Comparison of ENCODE assay signal across 11 cellular contexts in genomic region chr14:68380304-68380840, GRCh38.
DNase-seq lines count a peak whose midpoint lies in the region; ATAC-seq, FAIRE-seq and TF ChIP-seq lines count a peak whose summit lies in the region.
"Had no signal": no experiment of that assay in that cellular context is flagged by ENCODE, and none has a peak within 500 bp of the region (broad histone marks: within the 10 kb centered on the region; RNA-seq: fewer than 3 reads in every experiment).

No MANE protein-coding gene starts in this region.

- no peaks in the 10 kb centered on the region for H3K36me3 Mint-ChIP-seq in activated CD4-positive, alpha-beta T cell treated with anti-CD3 and anti-CD28 coated beads for 36 hours (ENCODE audit: low read depth)
- H3K36me3 Mint-ChIP-seq in astrocyte (ENCODE audit: low read depth, unreplicated experiment) = no peaks in the 10 kb centered on the region

- CTCF ChIA-PET in activated CD4-positive, alpha-beta T cell treated with anti-CD3 and anti-CD28 coated beads for 36 hours (lab: Charles Lee) = interaction anchor here (0.8 to 1.0 kb wide), 2 partner anchors 9 to 10 kb away, joined by 3 to 4 read pairs; no protein-coding TSS in a partner anchor

- H3K4me1 Mint-ChIP-seq in activated CD4-positive, alpha-beta T cell treated with anti-CD3 and anti-CD28 coated beads for 36 hours = peaks cover 54% of the 10 kb centered on the region
- peaks cover 24% of the 10 kb centered on the region for H3K4me1 Mint-ChIP-seq in astrocyte (ENCODE audit: low read depth, unreplicated experiment)

- H3K27me3 ChIP-seq in astrocyte (ENCODE audit: insufficient read depth, low read length) (no peaks in the 10 kb centered on the region), thoracic aorta (replicated peaks; ENCODE audit: insufficient read depth) (no peaks in the 10 kb centered on the region)

- no peaks in the 10 kb centered on the region for H3K27me3 Mint-ChIP-seq in activated CD4-positive, alpha-beta T cell treated with anti-CD3 and anti-CD28 coated beads for 36 hours
- no peaks in the 10 kb centered on the region for H3K27me3 Mint-ChIP-seq in astrocyte (ENCODE audit: low read depth, unreplicated experiment)
- H3K27me3 Mint-ChIP-seq: stimulated activated naive CD8-positive, alpha-beta T cell treated with anti-CD3 and anti-CD28 coated beads, Interleukin-15, Interleukin-2, amounts not matched to agents 100 ng/mL and 50 ng/mL, for 24 hours had no signal

- H3K4me2 ChIP-seq in astrocyte (ENCODE audit: low read length) = no peak overlapping the region

- no peak overlapping the region for H3K4me3 ChIP-seq in astrocyte (ENCODE audit: insufficient read depth, low read depth, low read length)
- H3K4me3 ChIP-seq in thoracic aorta = no peak overlapping the region

- no peak overlapping the region for H3K9ac ChIP-seq in astrocyte (ENCODE audit: low read length)

- no peaks in the 10 kb centered on the region for H4K20me1 ChIP-seq in astrocyte (ENCODE audit: insufficient read depth, low read length)

- FAIRE-seq in astrocyte (lab: Jason Lieb, UNC) = peak; percentile 26

- peak; percentile 48 for ATAC-seq in activated CD4-positive, alpha-beta T cell treated with anti-CD3 and anti-CD28 coated beads for 36 hours
- peak; percentile 46 for ATAC-seq in HG03064 (IDR thresholded peaks at IDR 0.05; ENCODE audit: low read depth, unreplicated experiment)
- ATAC-seq in thoracic aorta (ENCODE audit: insufficient number of reproducible peaks, low FRiP score, low read depth) = no peak

- H3K9me3 ChIP-seq in astrocyte (ENCODE audit: insufficient read depth, low read depth, low read length) (no peaks in the 10 kb centered on the region), thoracic aorta (no peaks in the 10 kb centered on the region)

- TF ChIP-seq CTCF in astrocyte (IDR thresholded peaks at IDR 0.05; ENCODE audit: insufficient read depth, low read depth, low read length) = no peak
- no peak for TF ChIP-seq CTCF in thoracic aorta (IDR thresholded peaks at IDR 0.05)

- DNase-seq in activated CD4-positive, alpha-beta T cell treated with anti-CD3 and anti-CD28 coated beads for 36 hours = no peak
- no peak for DNase-seq in activated CD4-positive, alpha-beta T cell treated with anti-CD3 and anti-CD28 coated beads for 48 hours
- DNase-seq in astrocyte (ENCODE audit: low read depth) = peak; percentile 59
- no peak for DNase-seq in thoracic aorta (ENCODE audit: low spot score)
- no peak for DNase-seq in stimulated activated naive CD4-positive, alpha-beta T cell treated with Interleukin-2 at 50 U/mL for 16 hours (lab: John Stamatoyannopoulos, UW)
- no peak for DNase-seq in NCI-H2171 (lab: John Stamatoyannopoulos, UW)
- no peak for DNase-seq in OCI-M1 (lab: John Stamatoyannopoulos, UW)
- DNase-seq: effector CD8-positive, alpha-beta T cell; NCI-H345 had no signal

- intact Hi-C loops in activated CD4-positive, alpha-beta T cell treated with anti-CD3 and anti-CD28 coated beads for 36 hours (cut with DNase I, micrococcal nuclease) = no loop called here

- H3K27ac ChIP-seq in astrocyte (ENCODE audit: low read depth, low read length) = peak overlapping the region; percentile 15
- peak overlapping the region; percentile 29 to 64 for H3K27ac ChIP-seq in thoracic aorta

- no peak overlapping the region for H2AFZ ChIP-seq in astrocyte (ENCODE audit: low read depth, low read length)

- no peaks in the 10 kb centered on the region for H3K79me2 ChIP-seq in astrocyte (ENCODE audit: insufficient read depth, low read length)

- no peaks in the 10 kb centered on the region for H3K36me3 ChIP-seq in astrocyte (ENCODE audit: insufficient read depth, low read length)
- no peaks in the 10 kb centered on the region for H3K36me3 ChIP-seq in thoracic aorta

- H3K4me1 ChIP-seq in astrocyte (ENCODE audit: insufficient read depth, low read length) (peaks cover 16% of the 10 kb centered on the region), thoracic aorta (ENCODE audit: control insufficient read depth in 1 of 2, low read depth in 2 of 2) (peaks cover 31 to 68% of the 10 kb centered on the region in 2 donors)

- POLR2A ChIA-PET in activated CD4-positive, alpha-beta T cell treated with anti-CD3 and anti-CD28 coated beads for 36 hours (lab: Charles Lee) = no interaction called here

- no peaks in the 10 kb centered on the region for H3K9me3 Mint-ChIP-seq in activated CD4-positive, alpha-beta T cell treated with anti-CD3 and anti-CD28 coated beads for 36 hours (ENCODE audit: low read depth)
- H3K9me3 Mint-ChIP-seq in astrocyte (ENCODE audit: unreplicated experiment) = no peaks in the 10 kb centered on the region
- H3K9me3 Mint-ChIP-seq: stimulated activated naive CD8-positive, alpha-beta T cell treated with anti-CD3 and anti-CD28 coated beads, Interleukin-15, Interleukin-2, amounts not matched to agents 100 ng/mL and 50 ng/mL, for 24 hours had no signal

- H3K27ac Mint-ChIP-seq in activated CD4-positive, alpha-beta T cell treated with anti-CD3 and anti-CD28 coated beads for 36 hours = peak overlapping the region; percentile 43
- H3K27ac Mint-ChIP-seq in astrocyte (ENCODE audit: unreplicated experiment) = no peak overlapping the region
- H3K27ac Mint-ChIP-seq: stimulated activated naive CD8-positive, alpha-beta T cell treated with anti-CD3 and anti-CD28 coated beads, Interleukin-15, Interleukin-2, amounts not matched to agents 100 ng/mL and 50 ng/mL, for 24 hours had no signal

- H3K4me3 Mint-ChIP-seq in activated CD4-positive, alpha-beta T cell treated with anti-CD3 and anti-CD28 coated beads for 36 hours = no peak overlapping the region
- H3K4me3 Mint-ChIP-seq in astrocyte (ENCODE audit: unreplicated experiment) = no peak overlapping the region
- H3K4me3 Mint-ChIP-seq: stimulated activated naive CD8-positive, alpha-beta T cell treated with anti-CD3 and anti-CD28 coated beads, Interleukin-15, Interleukin-2, amounts not matched to agents 100 ng/mL and 50 ng/mL, for 24 hours had no signal
